ENCODE assay signal across 19 cellular contexts in genomic region chr13:54449922-54450321, GRCh38.
DNase-seq lines count a peak whose midpoint lies in the region; ATAC-seq and TF ChIP-seq lines count a peak whose summit lies in the region.
"Had no signal": no experiment of that assay in that cellular context is flagged by ENCODE, and none has a peak within 500 bp of the region (broad histone marks: within the 10 kb centered on the region; RNA-seq: fewer than 3 reads in every experiment).

No MANE protein-coding gene starts in this region.

- TF ChIP-seq CTCF in C4-2B (conservative IDR thresholded peaks at IDR 0.05): peak; percentile 66
- TF ChIP-seq CTCF in PC-9 (conservative IDR thresholded peaks at IDR 0.05): peak; percentile 50; the same call in 1 of the 2 replicates
- TF ChIP-seq CTCF in glutamatergic neuron (IDR thresholded peaks at IDR 0.05; ENCODE audit: partially characterized antibody, unreplicated experiment): peak; percentile 22

- no peaks in the 10 kb centered on the region for H3F3A ChIP-seq in PC-9 (ENCODE audit: insufficient read depth, low read depth)

- H3K36me3 ChIP-seq in PC-9 (ENCODE audit: low read depth): no peaks in the 10 kb centered on the region
- H3K36me3 ChIP-seq: esophagus squamous epithelium, SJCRH30, thyroid gland had no signal

- no peak for ATAC-seq in GM18498 (IDR thresholded peaks at IDR 0.05; ENCODE audit: unreplicated experiment)
- ATAC-seq: left lobe of liver had no signal

- no peaks in the 10 kb centered on the region for H3K4me1 Mint-ChIP-seq in glutamatergic neuron (ENCODE audit: low read depth, unreplicated experiment)

- peaks cover 2% of the 10 kb centered on the region for H3K27me3 Mint-ChIP-seq in glutamatergic neuron (ENCODE audit: unreplicated experiment)
- H3K27me3 Mint-ChIP-seq: CD4-positive, alpha-beta T cell had no signal

- peaks cover 15% of the 10 kb centered on the region for H3K36me3 Mint-ChIP-seq in glutamatergic neuron (ENCODE audit: unreplicated experiment)

- no peak overlapping the region for H3K4me2 ChIP-seq in PC-9

- peaks cover 5% of the 10 kb centered on the region for H3K9me3 Mint-ChIP-seq in glutamatergic neuron (ENCODE audit: unreplicated experiment)

- POLR2A ChIA-PET in PC-9 (lab: Charles Lee; ENCODE audit: unreplicated experiment): no interaction called here

- H3K79me2 ChIP-seq in PC-9 (ENCODE audit: low read depth): no peaks in the 10 kb centered on the region

- intact Hi-C loops in PC-9 (cut with micrococcal nuclease; ENCODE audit: unreplicated experiment): no loop called here
- intact Hi-C loops in head of caudate nucleus (cut with DNase I): no loop called here

- H3K27ac Mint-ChIP-seq in glutamatergic neuron (ENCODE audit: unreplicated experiment): no peak overlapping the region
- H3K27ac Mint-ChIP-seq: CD4-positive, alpha-beta T cell had no signal

- no peak overlapping the region for H3K4me3 Mint-ChIP-seq in glutamatergic neuron (ENCODE audit: unreplicated experiment)
- H3K4me3 Mint-ChIP-seq: CD4-positive, alpha-beta T cell had no signal

- H2AFZ ChIP-seq in PC-9: no peak overlapping the region

- H3K27ac ChIP-seq in C4-2B (no peak overlapping the region), PC-9 (no peak overlapping the region)
- H3K27ac ChIP-seq: coronary artery, esophagus squamous epithelium, SJCRH30, thyroid gland had no signal

- H3K9me3 ChIP-seq in PC-9 (ENCODE audit: insufficient read depth, low read depth): no peaks in the 10 kb centered on the region
- H3K9me3 ChIP-seq: esophagus squamous epithelium, SJCRH30, thyroid gland had no signal

- H3K9me2 ChIP-seq in PC-9 (ENCODE audit: insufficient read depth): no peaks in the 10 kb centered on the region

- peak; percentile 56 for DNase-seq in HT-29 (ENCODE audit: low spot score)
- DNase-seq in PC-9: no peak
- no peak for DNase-seq in glutamatergic neuron
- DNase-seq in medulla oblongata (ENCODE audit: extremely low spot score): no peak
- DNase-seq in head of caudate nucleus: no peak
- DNase-seq in NCI-H2029 (lab: John Stamatoyannopoulos, UW): no peak
- DNase-seq: activated CD8-positive, alpha-beta memory T cell treated with anti-CD3 and anti-CD28 coated beads for 24 hours; aorta; CD4-positive, alpha-beta T cell; esophagus squamous epithelium; hippocampal formation; stimulated activated CD4-positive, alpha-beta T cell treated with anti-CD3 and anti-CD28 coated beads, Interleukin-2, amount 100 ng/mL, for 24 hours; stimulated activated CD8-positive, alpha-beta memory T cell treated with anti-CD3 and anti-CD28 coated beads, Interleukin-4, amount 100 ng/mL, for 48 hours; thyroid gland had no signal

- H3K4me3 ChIP-seq in PC-9: no peak overlapping the region
- H3K4me3 ChIP-seq: coronary artery, esophagus squamous epithelium, SJCRH30, thyroid gland had no signal

- CTCF ChIA-PET in PC-9 (lab: Charles Lee): no interaction called here

- no peaks in the 10 kb centered on the region for H3K27me3 ChIP-seq in PC-9 (ENCODE audit: insufficient read depth, low read depth)
- H3K27me3 ChIP-seq: esophagus squamous epithelium, SJCRH30, thyroid gland had no signal

- H3K4me1 ChIP-seq in PC-9 (replicated peaks; ENCODE audit: insufficient read depth): no peaks in the 10 kb centered on the region
- H3K4me1 ChIP-seq: esophagus squamous epithelium, SJCRH30, thyroid gland had no signal

- no peaks in the 10 kb centered on the region; the same call in 1 of the 2 replicates for H4K20me1 ChIP-seq in PC-9 (ENCODE audit: insufficient read depth)

- no TSS peak for BruUV-seq in PC-9 (replicated peaks; lab: Mats Ljungman, UMichigan)
